Comparison of ENCODE assay signal across 15 cellular contexts in the genomic region with DNA sequence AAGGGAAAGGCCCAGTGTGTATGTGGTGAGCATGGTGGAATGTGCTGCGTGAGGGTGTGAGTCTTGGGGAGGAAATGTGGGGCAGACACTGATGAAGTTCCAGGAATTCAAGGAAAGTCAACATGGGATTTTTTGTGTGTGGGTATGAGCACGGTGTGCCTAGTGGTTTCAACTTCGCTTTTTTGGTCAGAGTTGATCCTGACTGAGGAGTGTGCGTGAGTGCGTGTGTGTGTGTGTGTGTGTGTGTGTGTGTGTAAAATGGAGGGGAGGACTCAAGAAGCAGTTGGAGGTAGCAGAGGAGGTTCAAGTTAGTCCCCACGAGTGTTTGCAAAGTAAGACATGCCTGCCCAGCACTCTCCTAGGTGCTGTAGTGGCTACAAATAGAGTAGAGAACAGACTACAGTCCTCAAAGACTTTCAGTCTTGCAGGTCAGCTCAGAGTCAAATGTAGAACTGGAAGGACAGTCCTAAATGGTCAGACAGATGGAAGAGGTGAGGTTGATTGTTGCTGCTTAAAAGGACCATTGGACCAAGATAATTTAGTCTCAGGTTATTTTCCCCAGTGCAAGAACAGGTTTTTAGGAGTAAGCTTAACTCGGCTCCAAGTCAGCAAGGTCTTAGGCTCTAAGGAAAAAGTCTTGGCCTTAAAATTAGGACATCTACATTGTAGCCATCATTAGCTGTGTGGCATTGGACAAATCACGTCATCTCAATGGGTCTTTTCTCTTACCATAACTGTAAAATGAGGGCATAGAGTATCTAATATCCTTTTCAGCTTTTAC. TPM values are rescaled to one million over a fixed set of nuclear protein-coding genes. Genes with fewer than 3 reads are reported as not detected.
A peak's percentile ranks its signal among the peaks of the same experiment; 100 is the strongest.
DNase-seq lines count a peak whose midpoint lies in the region; ATAC-seq, FAIRE-seq and TF ChIP-seq lines count a peak whose summit lies in the region.
"Had no signal": no experiment of that assay in that cellular context is flagged by ENCODE, and none has a peak within 500 bp of the region (broad histone marks: within the 10 kb centered on the region; RNA-seq: fewer than 3 reads in every experiment).

No MANE protein-coding gene starts in this region.

- H4K20me1 ChIP-seq in OCI-LY1 (ENCODE audit: insufficient read depth, low read length) (no peaks in the 10 kb centered on the region), K562 (replicated peaks; ENCODE audit: control insufficient read depth, insufficient read depth, low read length) (no peaks in the 10 kb centered on the region)

- peak overlapping the region; percentile 82 for H3K27ac ChIP-seq in OCI-LY1 (ENCODE audit: low read depth, low read length, poor library complexity, severe bottlenecking)
- H3K27ac ChIP-seq in K562 (ENCODE audit: extremely low read depth, low read depth, low read length): no peak overlapping the region
- H3K27ac ChIP-seq: gastroesophageal sphincter had no signal

- H3K4me1 ChIP-seq in OCI-LY1 (ENCODE audit: insufficient read depth, low read length, severe bottlenecking) (peaks cover 72% of the 10 kb centered on the region), K562 (replicated peaks in 1 of 2; ENCODE audit: control insufficient read depth in 2 of 2, insufficient read depth in 2 of 2, low read length in 2 of 2) (peaks cover 10 to 22% of the 10 kb centered on the region in 2 experiments; a peak in 4 of 5 replicates)
- H3K4me1 ChIP-seq: gastroesophageal sphincter had no signal

- in situ Hi-C loops in K562 (cut with MboI): no loop called here

- no peak for ATAC-seq in K562
- ATAC-seq: gastroesophageal sphincter, SK-N-SH treated with all-trans-retinoic acid at 6 μM for 48 hours had no signal

- CTCF ChIA-PET in K562 (lab: Yijun Ruan, JAX; ENCODE audit: low intra/inter-chr PET ratio): interaction anchor here (0.6 to 0.7 kb wide), 2 partner anchors 27 to 151 kb away, joined by 3 read pairs; no protein-coding TSS in a partner anchor

- H3K9me3 ChIP-seq in OCI-LY1 (ENCODE audit: low read length): no peaks in the 10 kb centered on the region
- 0 out of 2 replicates have a peak, but pooled peaks cover 3% of the 10 kb centered on the region for H3K9me3 ChIP-seq in K562 (replicated peaks; ENCODE audit: control insufficient read depth, insufficient read depth, low read depth, low read length)
- H3K9me3 ChIP-seq: gastroesophageal sphincter had no signal

- BruUV-seq in K562 (replicated peaks; lab: Mats Ljungman, UMichigan): no TSS peak

- H3K4me3 ChIP-seq in OCI-LY1 (ENCODE audit: low read depth, low read length, poor library complexity, severe bottlenecking) (no peak overlapping the region), K562 (no peak overlapping the region)
- H3K4me3 ChIP-seq: gastroesophageal sphincter had no signal

- POLR2A ChIA-PET in K562 (lab: Yijun Ruan, JAX): no interaction called here

- H3K36me3 ChIP-seq in OCI-LY1 (ENCODE audit: insufficient read depth, low read length) (no peaks in the 10 kb centered on the region), K562 (ENCODE audit: control insufficient read depth, insufficient read depth, low read length) (no peaks in the 10 kb centered on the region)
- H3K36me3 ChIP-seq: gastroesophageal sphincter had no signal

- no peak for TF ChIP-seq EP300 in K562 (IDR thresholded peaks at IDR 0.05; ENCODE audit: low read length)

- H3F3A ChIP-seq in OCI-LY1 (ENCODE audit: insufficient read depth, low read length): peaks cover 8% of the 10 kb centered on the region; the same call in 1 of the 2 replicates

- TF ChIP-seq RAD21 in K562 (CRISPR knock-in tag; conservative IDR thresholded peaks at IDR 0.05 in 1 of 2, IDR thresholded peaks at IDR 0.05 in 1 of 2): no peak

- no peak for FAIRE-seq in K562 (lab: Jason Lieb, UNC)

- peak; percentile 32 for DNase-seq in stimulated activated CD4-positive, alpha-beta T cell treated with anti-CD3 and anti-CD28 coated beads, Interleukin-15, amount 100 ng/mL, for 24 hours
- no peak for DNase-seq in stimulated activated CD4-positive, alpha-beta T cell treated with anti-CD3 and anti-CD28 coated beads, Interleukin-1b, Interleukin-23, amount 100 ng/mL, for 48 hours
- DNase-seq in K562 (ENCODE audit: extremely low read depth in 1 of 4, low spot score in 3 of 4): no peak
- no peak for DNase-seq in DMS153 treated with DMSO at 0.1 percent for 48 hours (lab: John Stamatoyannopoulos, UW; ENCODE audit: unreplicated experiment)
- DNase-seq in NCI-H2081 (lab: John Stamatoyannopoulos, UW): no peak
- DNase-seq in NCI-H1048 (lab: John Stamatoyannopoulos, UW): no peak
- no peak for DNase-seq in central memory CD4-positive, alpha-beta T cell
- DNase-seq: anterior cingulate cortex, HFFc6, islet precursor cell, NCI-H146 had no signal

- H3K27me3 ChIP-seq in OCI-LY1 (ENCODE audit: insufficient read depth, low read length): no peaks in the 10 kb centered on the region
- H3K27me3 ChIP-seq in K562 (ENCODE audit: control insufficient read depth in 2 of 2, insufficient read depth in 2 of 2, low read length in 2 of 2): no peaks in the 10 kb centered on the region
- H3K27me3 ChIP-seq: gastroesophageal sphincter had no signal

- H3K9ac ChIP-seq in OCI-LY1 (ENCODE audit: low read length) (peak overlapping the region; percentile 36), K562 (ENCODE audit: insufficient read depth in 1 of 2, low read depth in 2 of 2, low read length in 2 of 2) (no peak overlapping the region)

- WGBS in K562 (ENCODE audit: insufficient coverage, low coverage, missing lambda C conversion rate): 53% methylated on average over 8 of the region's 8 CpGs

- intact Hi-C loops in K562 (cut with micrococcal nuclease): loop anchor here (10.0 kb wide), 1 partner anchor 143 kb away; no protein-coding TSS in a partner anchor

- TF ChIP-seq CTCF in OCI-LY1 (IDR thresholded peaks at IDR 0.05; ENCODE audit: low read length): no peak
- no peak for TF ChIP-seq CTCF in K562 (IDR thresholded peaks at IDR 0.05 in 2 of 3, conservative IDR thresholded peaks at IDR 0.05 in 1 of 3; ENCODE audit: insufficient read depth in 2 of 3, low read depth in 1 of 3, low read length in 3 of 3)

- peak overlapping the region; percentile 22; the same call in 1 of the 2 replicates for H3K4me2 ChIP-seq in OCI-LY1 (ENCODE audit: low read length)
- no peak overlapping the region for H3K4me2 ChIP-seq in K562 (ENCODE audit: insufficient read depth, low read length)

- no peak overlapping the region for H2AFZ ChIP-seq in OCI-LY1 (ENCODE audit: low read length)
- peak overlapping the region; percentile 54 for H2AFZ ChIP-seq in K562 (ENCODE audit: low read depth, low read length)

- H3K9me2 ChIP-seq in OCI-LY1 (ENCODE audit: low read depth, low read length): no peaks in the 10 kb centered on the region

- H3K9me1 ChIP-seq in K562 (ENCODE audit: control insufficient read depth, insufficient read depth, low read length): no peaks in the 10 kb centered on the region

- H3K79me2 ChIP-seq in OCI-LY1 (ENCODE audit: insufficient read depth, low read length) (no peaks in the 10 kb centered on the region), K562 (ENCODE audit: control insufficient read depth, insufficient read depth, low read length) (no peaks in the 10 kb centered on the region)

- TF ChIP-seq POLR2A in K562 (conservative IDR thresholded peaks at IDR 0.05): no peak

TF ChIP-seq in K562, 482 proteins besides CTCF, POLR2A, EP300 and RAD21:
- TF ChIP-seq FOXA3 (CRISPR knock-in tag; conservative IDR thresholded peaks at IDR 0.05 in 1 of 2, IDR thresholded peaks at IDR 0.05 in 1 of 2) (0 out of 4 replicates have a peak, but pooled peaks of 1 of the 2 experiments have one; percentile 33), ZNF561 (CRISPR knock-in tag; conservative IDR thresholded peaks at IDR 0.05) (no peak), ERF (CRISPR knock-in tag; IDR thresholded peaks at IDR 0.05) (no peak)

RNA-seq across cellular contexts. Expression of a gene that starts 25.0 kb away (rescaled TPM):
- not detected in 2 replicates for total RNA-seq in K562 (2011; cell fraction: chromatin; rRNA removed; ENCODE audit: low replicate concordance)
- total RNA-seq in K562 (2011; cell fraction: nucleolus; rRNA removed): not detected in 2 replicates
- total RNA-seq in K562 (2011; cell fraction: nucleoplasm; rRNA removed): not detected in 2 replicates
- not detected in 2 replicates for total RNA-seq in K562 (2014; rRNA removed)
- not detected in 2 replicates for total RNA-seq in K562 (2014; rRNA removed; fragmentation: Illumina TruSeq; extraction: Trizol)
- 0.04 and 0.15 TPM in 2 replicates for total RNA-seq in K562 (2015; rRNA removed; fragmentation: Illumina TruSeq; extraction: Trizol)
- 0.11 and 0.22 TPM in 2 replicates for total RNA-seq in K562 (2021)
- polyA plus RNA-seq in K562 (2011; rRNA removed): not detected in 2 replicates
- polyA plus RNA-seq in K562 (2011; cell fraction: cytosol; rRNA removed): not detected in 2 replicates
- not detected in 2 replicates for polyA plus RNA-seq in K562 (2011; cell fraction: nucleus; rRNA removed)
- polyA plus RNA-seq in K562 (2012): 0.10 and 0.66 TPM in 2 replicates
- 0.08 TPM in 1 of 2 replicates, not detected in the other for polyA plus RNA-seq in K562 (2014; fragmentation: Illumina TruSeq; extraction: Trizol)
- under 1 TPM; 0.04 to 0.13 TPM for polyA plus RNA-seq in K562 (2014; fragmentation: Nextera tagmentation; extraction: Ambion mirVana)
- polyA plus RNA-seq in K562 (2014; rRNA removed): 0.17 TPM in 1 of 2 replicates, not detected in the other
- not detected in 2 replicates for polyA minus RNA-seq in K562 (2011; rRNA and poly(A)+ RNA removed)
- polyA minus RNA-seq in K562 (2011; cell fraction: cytosol; rRNA and poly(A)+ RNA removed): not detected in 2 replicates
- not detected in 2 replicates for polyA minus RNA-seq in K562 (2011; cell fraction: nucleus; rRNA and poly(A)+ RNA removed)
- total RNA-seq: HFFc6, progenitor cell of endocrine pancreas had no signal

RNA-seq across cellular contexts. Expression of a gene that starts 42.5 kb away (rescaled TPM):
- total RNA-seq in K562 (2011; cell fraction: chromatin; rRNA removed; ENCODE audit: low replicate concordance): 3.9 and 4.7 TPM in 2 replicates
- total RNA-seq in K562 (2011; cell fraction: nucleolus; rRNA removed): 1.5 and 2.4 TPM in 2 replicates
- total RNA-seq in K562 (2011; cell fraction: nucleoplasm; rRNA removed): 2.9 and 3.3 TPM in 2 replicates
- total RNA-seq in K562 (2014; rRNA removed) (0.82 and 1.4 TPM in 2 replicates), K562 (2014; rRNA removed; fragmentation: Illumina TruSeq; extraction: Trizol) (2.2 and 2.5 TPM in 2 replicates), K562 (2015; rRNA removed; fragmentation: Illumina TruSeq; extraction: Trizol) (6.8 TPM in 2 replicates), K562 (2021) (1.9 and 2.5 TPM in 2 replicates)
- polyA plus RNA-seq in K562 (2011; rRNA removed) (2.0 and 7.3 TPM in 2 replicates), K562 (2014; fragmentation: Illumina TruSeq; extraction: Trizol) (3.1 and 3.5 TPM in 2 replicates), K562 (2014; fragmentation: Nextera tagmentation; extraction: Ambion mirVana) (1 to 10 TPM; 1.0 to 1.5 TPM), K562 (2014; rRNA removed) (1.6 and 1.8 TPM in 2 replicates)
- polyA plus RNA-seq in K562 (2011; cell fraction: cytosol; rRNA removed): 0.37 and 4.0 TPM in 2 replicates
- polyA plus RNA-seq in K562 (2011; cell fraction: nucleus; rRNA removed): 2.0 and 6.2 TPM in 2 replicates
- 3.1 and 5.8 TPM in 2 replicates for polyA plus RNA-seq in K562 (2012)
- polyA minus RNA-seq in K562 (2011; rRNA and poly(A)+ RNA removed): 3.3 and 12.3 TPM in 2 replicates
- polyA minus RNA-seq in K562 (2011; cell fraction: cytosol; rRNA and poly(A)+ RNA removed): 0.48 and 1.8 TPM in 2 replicates
- 0.94 and 7.8 TPM in 2 replicates for polyA minus RNA-seq in K562 (2011; cell fraction: nucleus; rRNA and poly(A)+ RNA removed)
- total RNA-seq: HFFc6, progenitor cell of endocrine pancreas had no signal
